Comparison of ENCODE assay signal across 1 cellular context in genomic region chr1:84702143-84702542, GRCh38.
A peak's percentile ranks its signal among the peaks of the same experiment; 100 is the strongest.
TF ChIP-seq lines count a peak whose summit lies in the region.

No MANE protein-coding gene starts in this region.

TF ChIP-seq in HEK293, 187 proteins besides CTCF, POLR2A, EP300 and RAD21 (continued from another document):
- 0 out of 2 replicates have a peak, but pooled peaks have one; percentile 47 for TF ChIP-seq REPIN1 (tag by site-specific recombination; IDR thresholded peaks at IDR 0.05; ENCODE audit: low read depth)
- TF ChIP-seq HIC1 (tag by site-specific recombination; IDR thresholded peaks at IDR 0.05): no peak
- TF ChIP-seq ZNF664 (tag by site-specific recombination; IDR thresholded peaks at IDR 0.05): peak; percentile 92
- no peak for TF ChIP-seq PRDM4 (tag by site-specific recombination; IDR thresholded peaks at IDR 0.05)
- TF ChIP-seq ZNF777 (tag by site-specific recombination; IDR thresholded peaks at IDR 0.05; ENCODE audit: borderline replicate concordance): no peak
